2 cellular contexts compared by ENCODE assay signal in the genomic region with DNA sequence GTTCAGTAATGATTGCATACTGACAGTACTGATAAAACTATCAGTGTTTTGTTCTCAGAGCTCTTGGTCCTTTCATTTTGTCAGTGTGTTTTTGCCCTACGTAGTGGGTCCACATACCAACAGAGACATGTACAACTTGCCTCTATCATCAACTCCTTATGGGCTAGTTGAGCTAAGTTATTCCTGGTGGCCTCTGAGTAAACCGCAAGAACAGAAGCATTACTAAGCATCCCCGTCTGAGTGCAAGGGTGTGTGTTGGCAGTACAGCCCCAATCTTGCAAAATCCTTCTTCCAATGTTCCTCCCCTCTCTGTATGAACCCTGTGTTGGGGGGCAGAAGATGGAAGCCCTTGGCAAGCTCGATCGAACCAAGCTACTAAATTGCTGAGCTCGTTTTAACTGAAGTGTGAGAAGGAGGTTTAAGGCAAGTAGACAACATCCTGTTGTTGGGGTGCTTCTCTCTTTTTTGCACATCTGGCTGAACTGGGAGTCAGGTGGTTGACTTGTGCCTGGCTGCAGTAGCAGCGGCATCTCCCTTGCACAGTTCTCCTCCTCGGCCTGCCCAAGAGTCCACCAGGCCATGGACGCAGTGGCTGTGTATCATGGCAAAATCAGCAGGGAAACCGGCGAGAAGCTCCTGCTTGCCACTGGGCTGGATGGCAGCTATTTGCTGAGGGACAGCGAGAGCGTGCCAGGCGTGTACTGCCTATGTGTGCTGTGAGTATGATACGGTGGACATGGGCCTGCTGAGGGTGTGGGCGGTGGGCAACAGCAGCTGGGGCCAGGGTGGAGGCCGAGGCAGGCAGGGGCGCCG.
TF ChIP-seq lines count a peak whose summit lies in the region.

A gene (plus strand): TSS at position 500 of the 813 bp plus-strand sequence. CDS start 80 bp downstream, at position 580.

TF ChIP-seq in K562, 482 proteins besides CTCF, POLR2A, EP300 and RAD21:
- no peak for TF ChIP-seq JUN (IDR thresholded peaks at IDR 0.05; ENCODE audit: borderline replicate concordance, low read depth, low read length)
- no peak for TF ChIP-seq JUN (CRISPR knock-in tag; IDR thresholded peaks at IDR 0.05; ENCODE audit: borderline replicate concordance)
- peak; percentile 50 for TF ChIP-seq CBFA2T3 (IDR thresholded peaks at IDR 0.05)
- peak; percentile 53 for TF ChIP-seq TEAD4 (IDR thresholded peaks at IDR 0.05; ENCODE audit: low read length)
- no peak for TF ChIP-seq TEAD4 (CRISPR knock-in tag; IDR thresholded peaks at IDR 0.05; ENCODE audit: borderline replicate concordance)
- TF ChIP-seq, protein P1, sequence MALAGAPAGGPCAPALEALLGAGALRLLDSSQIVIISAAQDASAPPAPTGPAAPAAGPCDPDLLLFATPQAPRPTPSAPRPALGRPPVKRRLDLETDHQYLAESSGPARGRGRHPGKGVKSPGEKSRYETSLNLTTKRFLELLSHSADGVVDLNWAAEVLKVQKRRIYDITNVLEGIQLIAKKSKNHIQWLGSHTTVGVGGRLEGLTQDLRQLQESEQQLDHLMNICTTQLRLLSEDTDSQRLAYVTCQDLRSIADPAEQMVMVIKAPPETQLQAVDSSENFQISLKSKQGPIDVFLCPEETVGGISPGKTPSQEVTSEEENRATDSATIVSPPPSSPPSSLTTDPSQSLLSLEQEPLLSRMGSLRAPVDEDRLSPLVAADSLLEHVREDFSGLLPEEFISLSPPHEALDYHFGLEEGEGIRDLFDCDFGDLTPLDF (CRISPR knock-in tag; IDR thresholded peaks at IDR 0.05): no peak
- TF ChIP-seq ETV6 (IDR thresholded peaks at IDR 0.05; ENCODE audit: borderline replicate concordance in 1 of 2, low read depth in 2 of 2, low read length in 1 of 2): no peak
- TF ChIP-seq ETV6 (CRISPR knock-in tag; IDR thresholded peaks at IDR 0.05; ENCODE audit: borderline replicate concordance): no peak
- no peak for TF ChIP-seq TOE1 (IDR thresholded peaks at IDR 0.05; ENCODE audit: borderline replicate concordance)
- TF ChIP-seq TOE1 (CRISPR knock-in tag; IDR thresholded peaks at IDR 0.05; ENCODE audit: borderline replicate concordance, low read depth): no peak
- TF ChIP-seq ZKSCAN1 (IDR thresholded peaks at IDR 0.05; ENCODE audit: low read depth, low read length): peak; percentile 78
- no peak for TF ChIP-seq MAFK (IDR thresholded peaks at IDR 0.05; ENCODE audit: low read length)
- TF ChIP-seq KDM1A (IDR thresholded peaks at IDR 0.05): 0 out of 4 replicates have a peak, but pooled peaks of 1 of the 2 experiments have one; percentile 18
- TF ChIP-seq SMARCA4 (IDR thresholded peaks at IDR 0.05): no peak
- no peak for TF ChIP-seq PURB (CRISPR knock-in tag; IDR thresholded peaks at IDR 0.05; ENCODE audit: low read depth)
- no peak for TF ChIP-seq BRCA1 (IDR thresholded peaks at IDR 0.05)
- TF ChIP-seq BRCA1 (CRISPR knock-in tag; IDR thresholded peaks at IDR 0.05): no peak
- TF ChIP-seq, protein P2, sequence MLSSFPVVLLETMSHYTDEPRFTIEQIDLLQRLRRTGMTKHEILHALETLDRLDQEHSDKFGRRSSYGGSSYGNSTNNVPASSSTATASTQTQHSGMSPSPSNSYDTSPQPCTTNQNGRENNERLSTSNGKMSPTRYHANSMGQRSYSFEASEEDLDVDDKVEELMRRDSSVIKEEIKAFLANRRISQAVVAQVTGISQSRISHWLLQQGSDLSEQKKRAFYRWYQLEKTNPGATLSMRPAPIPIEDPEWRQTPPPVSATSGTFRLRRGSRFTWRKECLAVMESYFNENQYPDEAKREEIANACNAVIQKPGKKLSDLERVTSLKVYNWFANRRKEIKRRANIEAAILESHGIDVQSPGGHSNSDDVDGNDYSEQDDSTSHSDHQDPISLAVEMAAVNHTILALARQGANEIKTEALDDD (IDR thresholded peaks at IDR 0.05): peak; percentile 71; the same call in 1 of the 2 replicates
- TF ChIP-seq TCF3 (CRISPR knock-in tag; IDR thresholded peaks at IDR 0.05): 0 out of 2 replicates have a peak, but pooled peaks have one; percentile 11
- TF ChIP-seq, protein P3, sequence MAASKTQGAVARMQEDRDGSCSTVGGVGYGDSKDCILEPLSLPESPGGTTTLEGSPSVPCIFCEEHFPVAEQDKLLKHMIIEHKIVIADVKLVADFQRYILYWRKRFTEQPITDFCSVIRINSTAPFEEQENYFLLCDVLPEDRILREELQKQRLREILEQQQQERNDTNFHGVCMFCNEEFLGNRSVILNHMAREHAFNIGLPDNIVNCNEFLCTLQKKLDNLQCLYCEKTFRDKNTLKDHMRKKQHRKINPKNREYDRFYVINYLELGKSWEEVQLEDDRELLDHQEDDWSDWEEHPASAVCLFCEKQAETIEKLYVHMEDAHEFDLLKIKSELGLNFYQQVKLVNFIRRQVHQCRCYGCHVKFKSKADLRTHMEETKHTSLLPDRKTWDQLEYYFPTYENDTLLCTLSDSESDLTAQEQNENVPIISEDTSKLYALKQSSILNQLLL (CRISPR knock-in tag; IDR thresholded peaks at IDR 0.05; ENCODE audit: borderline replicate concordance): no peak
- TF ChIP-seq MEF2A (IDR thresholded peaks at IDR 0.05; ENCODE audit: control insufficient read depth, low read depth, low read length): no peak

TF ChIP-seq in HepG2, 621 proteins besides CTCF, POLR2A, EP300 and RAD21:
- TF ChIP-seq, protein P4, sequence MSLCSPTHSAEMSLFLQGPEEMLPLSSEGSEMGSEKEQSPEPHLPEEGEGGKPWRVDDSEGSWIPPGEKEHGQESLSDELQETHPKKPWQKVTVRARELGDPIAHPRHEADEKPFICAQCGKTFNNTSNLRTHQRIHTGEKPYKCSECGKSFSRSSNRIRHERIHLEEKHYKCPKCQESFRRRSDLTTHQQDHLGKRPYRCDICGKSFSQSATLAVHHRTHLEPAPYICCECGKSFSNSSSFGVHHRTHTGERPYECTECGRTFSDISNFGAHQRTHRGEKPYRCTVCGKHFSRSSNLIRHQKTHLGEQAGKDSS (CRISPR knock-in tag; IDR thresholded peaks at IDR 0.05; ENCODE audit: borderline replicate concordance, low read depth): no peak
- no peak for TF ChIP-seq MED8 (CRISPR knock-in tag; IDR thresholded peaks at IDR 0.05; ENCODE audit: insufficient replicate concordance)
- no peak for TF ChIP-seq MIER3 (CRISPR knock-in tag; IDR thresholded peaks at IDR 0.05; ENCODE audit: borderline replicate concordance)
- no peak for TF ChIP-seq ZNF33A (CRISPR knock-in tag; IDR thresholded peaks at IDR 0.05; ENCODE audit: borderline replicate concordance)
- TF ChIP-seq, protein P5, sequence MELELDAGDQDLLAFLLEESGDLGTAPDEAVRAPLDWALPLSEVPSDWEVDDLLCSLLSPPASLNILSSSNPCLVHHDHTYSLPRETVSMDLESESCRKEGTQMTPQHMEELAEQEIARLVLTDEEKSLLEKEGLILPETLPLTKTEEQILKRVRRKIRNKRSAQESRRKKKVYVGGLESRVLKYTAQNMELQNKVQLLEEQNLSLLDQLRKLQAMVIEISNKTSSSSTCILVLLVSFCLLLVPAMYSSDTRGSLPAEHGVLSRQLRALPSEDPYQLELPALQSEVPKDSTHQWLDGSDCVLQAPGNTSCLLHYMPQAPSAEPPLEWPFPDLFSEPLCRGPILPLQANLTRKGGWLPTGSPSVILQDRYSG (CRISPR knock-in tag; IDR thresholded peaks at IDR 0.05): no peak
- TF ChIP-seq TCF7L2 (IDR thresholded peaks at IDR 0.05; ENCODE audit: low read depth, low read length): no peak
- no peak for TF ChIP-seq ZFP36 (IDR thresholded peaks at IDR 0.05; ENCODE audit: borderline replicate concordance, low read depth, low read length, partially characterized antibody)
- TF ChIP-seq, protein P6, sequence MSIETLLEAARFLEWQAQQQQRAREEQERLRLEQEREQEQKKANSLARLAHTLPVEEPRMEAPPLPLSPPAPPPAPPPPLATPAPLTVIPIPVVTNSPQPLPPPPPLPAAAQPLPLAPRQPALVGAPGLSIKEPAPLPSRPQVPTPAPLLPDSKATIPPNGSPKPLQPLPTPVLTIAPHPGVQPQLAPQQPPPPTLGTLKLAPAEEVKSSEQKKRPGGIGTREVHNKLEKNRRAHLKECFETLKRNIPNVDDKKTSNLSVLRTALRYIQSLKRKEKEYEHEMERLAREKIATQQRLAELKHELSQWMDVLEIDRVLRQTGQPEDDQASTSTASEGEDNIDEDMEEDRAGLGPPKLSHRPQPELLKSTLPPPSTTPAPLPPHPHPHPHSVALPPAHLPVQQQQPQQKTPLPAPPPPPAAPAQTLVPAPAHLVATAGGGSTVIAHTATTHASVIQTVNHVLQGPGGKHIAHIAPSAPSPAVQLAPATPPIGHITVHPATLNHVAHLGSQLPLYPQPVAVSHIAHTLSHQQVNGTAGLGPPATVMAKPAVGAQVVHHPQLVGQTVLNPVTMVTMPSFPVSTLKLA (IDR thresholded peaks at IDR 0.05): no peak
- no peak for TF ChIP-seq ZNF30 (CRISPR knock-in tag; IDR thresholded peaks at IDR 0.05)
- TF ChIP-seq MAFG (CRISPR knock-in tag; IDR thresholded peaks at IDR 0.05): no peak
- TF ChIP-seq KLF15 (CRISPR knock-in tag; IDR thresholded peaks at IDR 0.05; ENCODE audit: borderline replicate concordance): no peak
- no peak for TF ChIP-seq THAP11 (CRISPR knock-in tag; IDR thresholded peaks at IDR 0.05)
- TF ChIP-seq MYC (CRISPR knock-in tag; IDR thresholded peaks at IDR 0.05; ENCODE audit: borderline replicate concordance): no peak
- TF ChIP-seq YEATS4 (CRISPR knock-in tag; IDR thresholded peaks at IDR 0.05; ENCODE audit: borderline replicate concordance): no peak
- no peak for TF ChIP-seq KDM1A (CRISPR knock-in tag; IDR thresholded peaks at IDR 0.05)
